In the genomic region with DNA sequence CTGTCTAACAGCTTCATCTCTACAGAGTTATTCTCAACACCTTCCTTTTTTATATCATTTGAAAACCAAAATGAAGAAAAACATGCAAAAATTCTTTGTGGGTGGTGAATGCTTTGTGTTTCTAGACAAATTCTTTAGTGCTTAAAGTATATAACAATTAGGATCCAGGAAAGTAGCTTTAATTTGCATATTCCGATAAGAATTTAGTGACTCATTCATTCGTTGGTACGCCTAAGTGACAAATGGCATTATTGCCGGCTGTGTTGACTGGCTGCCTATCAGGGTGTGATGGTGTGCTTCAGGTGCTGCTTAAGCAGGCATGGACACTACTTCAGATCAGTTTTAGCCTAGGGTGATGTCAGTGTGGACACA, we compare ENCODE assay signal across 10 cellular contexts. TPM values are rescaled to one million over a fixed set of nuclear protein-coding genes. Genes with fewer than 3 reads are reported as not detected.
A peak's percentile ranks its signal among the peaks of the same experiment; 100 is the strongest.
DNase-seq lines count a peak whose midpoint lies in the region; ATAC-seq lines count a peak whose summit lies in the region.
"Had no signal": no experiment of that assay in that cellular context is flagged by ENCODE, and none has a peak within 500 bp of the region (broad histone marks: within the 10 kb centered on the region; RNA-seq: fewer than 3 reads in every experiment).

No MANE protein-coding gene starts in this region.

- H3K27ac Mint-ChIP-seq in activated naive CD4-positive, alpha-beta T cell treated with anti-CD3 and anti-CD28 coated beads, Interleukin-2, amount 10 ng/mL, durations not matched to agents 7 days and 5 days, result peak overlapping the region; percentile 96
- peak overlapping the region; percentile 98 for H3K27ac Mint-ChIP-seq in T-helper 1 cell treated with Interleukin-12 subunit alpha and Interleukin-12 subunit beta and Interleukin-4 antibody, amounts not matched to agents 30 μg/mL and 1 μg/mL, for 36 hours
- peak overlapping the region; percentile 54 to 76 for H3K27ac Mint-ChIP-seq in stimulated activated naive CD8-positive, alpha-beta T cell treated with anti-CD3 and anti-CD28 coated beads, Interleukin-15, amount 100 ng/mL, for 72 hours

- no peaks in the 10 kb centered on the region for H3K9me3 Mint-ChIP-seq in activated naive CD4-positive, alpha-beta T cell treated with anti-CD3 and anti-CD28 coated beads, Interleukin-2, amount 10 ng/mL, durations not matched to agents 7 days and 5 days
- no peaks in the 10 kb centered on the region for H3K9me3 Mint-ChIP-seq in T-helper 1 cell treated with Interleukin-12 subunit alpha and Interleukin-12 subunit beta and Interleukin-4 antibody, amounts not matched to agents 30 μg/mL and 1 μg/mL, for 36 hours
- no peaks in the 10 kb centered on the region for H3K9me3 Mint-ChIP-seq in stimulated activated naive CD8-positive, alpha-beta T cell treated with anti-CD3 and anti-CD28 coated beads, Interleukin-15, amount 100 ng/mL, for 72 hours
- H3K9me3 Mint-ChIP-seq: neural crest cell had no signal

- DNase-seq in activated naive CD4-positive, alpha-beta T cell treated with anti-CD3 and anti-CD28 coated beads, Interleukin-2, amount 10 ng/mL, durations not matched to agents 7 days and 5 days, result no peak
- no peak for DNase-seq in activated naive CD4-positive, alpha-beta T cell treated with Interleukin-2 at 50 U/mL for 16 hours
- no peak for DNase-seq in stimulated activated naive CD8-positive, alpha-beta T cell treated with anti-CD3 and anti-CD28 coated beads, Interleukin-15, amount 100 ng/mL, for 72 hours
- DNase-seq in NCI-H146 treated with DMSO at 0.1 percent for 48 hours (lab: John Stamatoyannopoulos, UW; ENCODE audit: unreplicated experiment) (no peak), NCI-H774 (lab: John Stamatoyannopoulos, UW) (no peak)
- DNase-seq: NCI-H1930 had no signal

- ATAC-seq in esophagus mucosa, result peak; percentile 48
- no peak for ATAC-seq in stimulated activated naive CD8-positive, alpha-beta T cell treated with anti-CD3 and anti-CD28 coated beads, Interleukin-15, amount 100 ng/mL, for 72 hours
- no peak for ATAC-seq in GM21576 (IDR thresholded peaks at IDR 0.05; ENCODE audit: unreplicated experiment)

- H3K4me1 Mint-ChIP-seq in activated naive CD4-positive, alpha-beta T cell treated with anti-CD3 and anti-CD28 coated beads, Interleukin-2, amount 10 ng/mL, durations not matched to agents 7 days and 5 days, result peaks cover 36% of the 10 kb centered on the region
- peaks cover 50% of the 10 kb centered on the region for H3K4me1 Mint-ChIP-seq in T-helper 1 cell treated with Interleukin-12 subunit alpha and Interleukin-12 subunit beta and Interleukin-4 antibody, amounts not matched to agents 30 μg/mL and 1 μg/mL, for 36 hours (ENCODE audit: low read depth)
- peaks cover 26% of the 10 kb centered on the region for H3K4me1 Mint-ChIP-seq in stimulated activated naive CD8-positive, alpha-beta T cell treated with anti-CD3 and anti-CD28 coated beads, Interleukin-15, amount 100 ng/mL, for 72 hours

- H3K36me3 Mint-ChIP-seq in activated naive CD4-positive, alpha-beta T cell treated with anti-CD3 and anti-CD28 coated beads, Interleukin-2, amount 10 ng/mL, durations not matched to agents 7 days and 5 days, result peaks cover 69% of the 10 kb centered on the region
- peaks cover 41% of the 10 kb centered on the region for H3K36me3 Mint-ChIP-seq in T-helper 1 cell treated with Interleukin-12 subunit alpha and Interleukin-12 subunit beta and Interleukin-4 antibody, amounts not matched to agents 30 μg/mL and 1 μg/mL, for 36 hours (ENCODE audit: low read depth)

- CTCF ChIA-PET in activated naive CD4-positive, alpha-beta T cell treated with anti-CD3 and anti-CD28 coated beads, Interleukin-2, amount 10 ng/mL, durations not matched to agents 7 days and 5 days (lab: Charles Lee), result interaction anchor here (0.8 to 5.1 kb wide), 5 partner anchors 10 to 137 kb away, joined by 4 to 38 read pairs (median 18); a partner anchor contains a TSS

- peak overlapping the region; percentile 39 for H3K4me3 Mint-ChIP-seq in activated naive CD4-positive, alpha-beta T cell treated with anti-CD3 and anti-CD28 coated beads, Interleukin-2, amount 10 ng/mL, durations not matched to agents 7 days and 5 days
- H3K4me3 Mint-ChIP-seq in T-helper 1 cell treated with Interleukin-12 subunit alpha and Interleukin-12 subunit beta and Interleukin-4 antibody, amounts not matched to agents 30 μg/mL and 1 μg/mL, for 36 hours, result peak overlapping the region; percentile 70
- H3K4me3 Mint-ChIP-seq in stimulated activated naive CD8-positive, alpha-beta T cell treated with anti-CD3 and anti-CD28 coated beads, Interleukin-15, amount 100 ng/mL, for 72 hours, result peak overlapping the region in 1 of 2 donors; percentile 23
- H3K4me3 Mint-ChIP-seq: neural crest cell had no signal

- H3K27me3 Mint-ChIP-seq in activated naive CD4-positive, alpha-beta T cell treated with anti-CD3 and anti-CD28 coated beads, Interleukin-2, amount 10 ng/mL, durations not matched to agents 7 days and 5 days, result no peaks in the 10 kb centered on the region
- no peaks in the 10 kb centered on the region for H3K27me3 Mint-ChIP-seq in T-helper 1 cell treated with Interleukin-12 subunit alpha and Interleukin-12 subunit beta and Interleukin-4 antibody, amounts not matched to agents 30 μg/mL and 1 μg/mL, for 36 hours (ENCODE audit: low read depth)
- H3K27me3 Mint-ChIP-seq in stimulated activated naive CD8-positive, alpha-beta T cell treated with anti-CD3 and anti-CD28 coated beads, Interleukin-15, amount 100 ng/mL, for 72 hours, result no peaks in the 10 kb centered on the region

RNA-seq across cellular contexts. Expression of a gene that starts 35.2 kb away (rescaled TPM):
- 34.1 TPM for total RNA-seq in esophagus mucosa
